Comparison of ENCODE assay signal across 15 cellular contexts in the genomic region with DNA sequence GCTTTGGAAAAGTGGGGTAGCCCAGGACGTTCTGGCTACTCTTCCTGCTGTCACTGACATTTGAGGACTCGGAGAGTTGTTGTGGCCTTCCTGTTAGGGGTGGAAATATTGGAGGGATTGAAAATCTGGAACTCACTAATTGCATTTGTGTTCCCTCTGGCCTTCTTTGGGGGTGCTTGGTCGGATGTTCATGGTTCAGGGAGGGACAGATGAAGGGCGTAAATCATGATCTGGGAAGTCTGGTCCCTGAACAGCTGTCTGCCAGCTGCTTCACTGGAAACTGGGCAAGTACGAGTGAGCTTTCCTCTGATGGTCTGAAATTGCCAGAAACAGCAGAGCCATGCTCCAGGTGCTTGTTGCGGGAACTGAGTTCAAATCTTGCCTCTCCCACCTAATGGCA.
"Had no signal": no experiment of that assay in that cellular context is flagged by ENCODE, and none has a peak within 500 bp of the region (broad histone marks: within the 10 kb centered on the region; RNA-seq: fewer than 3 reads in every experiment).

No MANE protein-coding gene starts in this region.

- H3K4me3 ChIP-seq: ascending aorta, breast epithelium, gastrocnemius medialis, spleen, thoracic aorta had no signal

- ATAC-seq: sciatic nerve; stimulated activated naive CD8-positive, alpha-beta T cell treated with anti-CD3 and anti-CD28 coated beads, Interleukin-15, amount 100 ng/mL, for 72 hours had no signal

- H3K27me3 ChIP-seq: ascending aorta, breast epithelium, gastrocnemius medialis, spleen had no signal

- H3K36me3 ChIP-seq: ascending aorta, breast epithelium, gastrocnemius medialis, spleen, thoracic aorta had no signal

- H3K9me3 ChIP-seq: ascending aorta, breast epithelium, gastrocnemius medialis, spleen, thoracic aorta had no signal

- DNase-seq: activated CD4-positive, alpha-beta T cell treated with anti-CD3 and anti-CD28 coated beads for 1 hour; activated CD4-positive, alpha-beta T cell treated with anti-CD3 and anti-CD28 coated beads, Interleukin-2, amount 50 U/mL, for 48 hours; activated naive CD4-positive, alpha-beta T cell treated with anti-CD3 and anti-CD28 coated beads, Interleukin-2, amount 10 ng/mL, durations not matched to agents 7 days and 5 days; activated T-cell treated with anti-CD3 and anti-CD28 coated beads, Interleukin-2, amount 50 U/mL, for 1 hour; dermis blood vessel endothelial cell; gastrocnemius medialis; hippocampal formation; spleen; stimulated activated naive CD8-positive, alpha-beta T cell treated with anti-CD3 and anti-CD28 coated beads, Interleukin-15, amount 100 ng/mL, for 72 hours had no signal

- H3K4me1 ChIP-seq: breast epithelium, spleen had no signal

- H3K27ac ChIP-seq: ascending aorta, breast epithelium, epithelial cell of prostate, spleen, thoracic aorta, VCaP had no signal
